In the genomic region with DNA sequence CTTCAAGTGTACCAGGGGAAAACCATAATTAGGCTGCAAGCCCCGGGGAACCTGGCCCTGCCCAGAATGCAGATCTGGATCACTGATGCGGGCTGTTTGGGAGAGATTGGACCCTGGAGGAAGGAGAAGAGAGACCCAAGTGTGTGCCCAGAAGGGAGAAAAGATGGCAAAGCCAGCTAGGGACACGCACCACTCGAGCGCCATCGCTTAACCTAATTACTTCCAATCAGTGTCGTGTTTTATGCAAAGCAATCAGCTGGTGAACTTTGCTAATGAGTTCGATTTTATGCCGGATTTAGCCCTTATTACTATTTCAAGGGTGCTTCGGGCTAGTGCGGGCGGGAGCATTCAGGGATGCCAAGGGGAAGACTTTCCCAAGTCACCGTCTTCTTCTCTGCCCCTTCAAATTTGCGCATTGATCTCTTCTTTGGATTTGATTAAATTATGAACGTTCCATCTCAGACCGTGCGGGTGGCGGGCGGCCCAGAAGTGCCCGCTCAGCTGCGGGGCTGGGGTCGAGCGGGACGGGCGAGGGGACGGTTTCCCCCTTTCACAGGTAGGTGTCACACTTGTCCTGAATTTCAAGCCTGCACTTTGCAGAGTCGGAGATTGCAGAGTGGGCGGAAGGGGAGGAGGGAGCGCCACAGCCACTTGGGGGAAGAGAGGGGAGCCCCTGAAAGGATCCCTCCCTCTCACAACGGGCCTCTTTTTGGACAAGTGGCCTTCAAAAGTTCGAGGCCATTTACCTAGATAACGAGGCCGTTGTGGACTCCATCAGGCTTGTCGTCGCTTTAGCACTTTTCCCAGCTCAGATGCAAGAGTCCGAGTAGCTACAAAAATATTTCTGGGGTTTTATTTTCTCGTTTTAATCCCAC, we compare ENCODE assay signal across 11 cellular contexts. TPM values are rescaled to one million over a fixed set of nuclear protein-coding genes. Genes with fewer than 3 reads are reported as not detected.
DNase-seq lines count a peak whose midpoint lies in the region; ATAC-seq and TF ChIP-seq lines count a peak whose summit lies in the region.
"Had no signal": no experiment of that assay in that cellular context is flagged by ENCODE, and none has a peak within 500 bp of the region (broad histone marks: within the 10 kb centered on the region; RNA-seq: fewer than 3 reads in every experiment).

No MANE protein-coding gene starts in this region.

- peaks cover 26% of the 10 kb centered on the region for H3K4me1 Mint-ChIP-seq in activated CD4-positive, alpha-beta T cell treated with anti-CD3 and anti-CD28 coated beads for 36 hours
- peaks cover 5% of the 10 kb centered on the region for H3K4me1 Mint-ChIP-seq in activated T-helper 17 cell treated with anti-CD3 and anti-CD28 coated beads, Interleukin-2, amount 50 U/mL, for 72 hours

- no peak for ATAC-seq in activated CD4-positive, alpha-beta T cell treated with anti-CD3 and anti-CD28 coated beads for 36 hours
- ATAC-seq in psoas muscle (peak in 2 of 4 donors; percentile 15 to 28), GM21717 (IDR thresholded peaks at IDR 0.05; ENCODE audit: unreplicated experiment) (no peak)
- ATAC-seq in activated T-helper 17 cell treated with anti-CD3 and anti-CD28 coated beads, Interleukin-2, amount 50 U/mL, for 72 hours (replicated peaks), result no peak

- no peaks in the 10 kb centered on the region for H3K9me3 ChIP-seq in psoas muscle
- H3K9me3 ChIP-seq: uterus had no signal

- H3K36me3 ChIP-seq in psoas muscle (ENCODE audit: insufficient read depth in 1 of 2, low read depth in 1 of 2), result no peaks in the 10 kb centered on the region
- H3K36me3 ChIP-seq: uterus had no signal

- no peak for TF ChIP-seq CTCF in fibroblast of the aortic adventitia (IDR thresholded peaks at IDR 0.05; ENCODE audit: insufficient read depth, low read length)
- peak; percentile 36 for TF ChIP-seq CTCF in psoas muscle (IDR thresholded peaks at IDR 0.05)

- H3K27ac Mint-ChIP-seq in activated CD4-positive, alpha-beta T cell treated with anti-CD3 and anti-CD28 coated beads for 36 hours, result no peak overlapping the region
- no peak overlapping the region for H3K27ac Mint-ChIP-seq in activated T-helper 17 cell treated with anti-CD3 and anti-CD28 coated beads, Interleukin-2, amount 50 U/mL, for 72 hours
- H3K27ac Mint-ChIP-seq: activated naive CD8-positive, alpha-beta T cell had no signal

- peaks cover 0 to 37% (median 3%) of the 10 kb centered on the region in 3 donors for H3K27me3 ChIP-seq in psoas muscle (ENCODE audit: insufficient read depth in 3 of 3, low read length in 2 of 3)

- POLR2A ChIA-PET in activated CD4-positive, alpha-beta T cell treated with anti-CD3 and anti-CD28 coated beads for 36 hours (lab: Charles Lee), result no interaction called here

- intact Hi-C loops in activated CD4-positive, alpha-beta T cell treated with anti-CD3 and anti-CD28 coated beads for 36 hours (cut with DNase I, micrococcal nuclease), result loop anchor here in 1 of 2 experiments (1.0 to 10.0 kb wide), 6 partner anchors 324 to 1387 kb away; no protein-coding TSS in a partner anchor
- intact Hi-C loops in psoas muscle (cut with DNase I), result loop anchor here (5.0 to 10.0 kb wide), 6 partner anchors 323 to 1160 kb away; partner anchors contain the start of gene IRX3 (in 1 of the 2)

- H3K27me3 Mint-ChIP-seq in activated CD4-positive, alpha-beta T cell treated with anti-CD3 and anti-CD28 coated beads for 36 hours, result peaks cover 70% of the 10 kb centered on the region
- H3K27me3 Mint-ChIP-seq in activated T-helper 17 cell treated with anti-CD3 and anti-CD28 coated beads, Interleukin-2, amount 50 U/mL, for 72 hours, result peaks cover 51% of the 10 kb centered on the region

- CTCF ChIA-PET in activated CD4-positive, alpha-beta T cell treated with anti-CD3 and anti-CD28 coated beads for 36 hours (lab: Charles Lee), result interaction anchor here (1.2 kb wide), 1 partner anchor 10 kb away, joined by 3 read pairs; no protein-coding TSS in a partner anchor

- peak overlapping the region; percentile 3 for H3K4me3 ChIP-seq in fibroblast of the aortic adventitia (ENCODE audit: low read depth, low read length)
- H3K4me3 ChIP-seq in psoas muscle, result peak overlapping the region; percentile 89
- H3K4me3 ChIP-seq: uterus had no signal

- H3K9me3 Mint-ChIP-seq in activated CD4-positive, alpha-beta T cell treated with anti-CD3 and anti-CD28 coated beads for 36 hours (ENCODE audit: low read depth), result no peaks in the 10 kb centered on the region
- H3K9me3 Mint-ChIP-seq in activated T-helper 17 cell treated with anti-CD3 and anti-CD28 coated beads, Interleukin-2, amount 50 U/mL, for 72 hours, result no peaks in the 10 kb centered on the region

- peaks cover 9% of the 10 kb centered on the region for H3K4me1 ChIP-seq in psoas muscle
- H3K4me1 ChIP-seq: uterus had no signal

- peak overlapping the region; percentile 97 for H3K27ac ChIP-seq in psoas muscle
- H3K27ac ChIP-seq: uterus had no signal

- 18 to 46% (median 35%) methylated on average over 37 of the region's 37 CpGs for WGBS in psoas muscle, 3 donors

- H3K36me3 Mint-ChIP-seq in activated CD4-positive, alpha-beta T cell treated with anti-CD3 and anti-CD28 coated beads for 36 hours (ENCODE audit: low read depth), result peaks cover 2% of the 10 kb centered on the region
- H3K36me3 Mint-ChIP-seq in activated T-helper 17 cell treated with anti-CD3 and anti-CD28 coated beads, Interleukin-2, amount 50 U/mL, for 72 hours (ENCODE audit: low read depth), result peaks cover 25% of the 10 kb centered on the region
- H3K36me3 Mint-ChIP-seq: activated naive CD8-positive, alpha-beta T cell had no signal

- DNase-seq in activated CD4-positive, alpha-beta T cell treated with anti-CD3 and anti-CD28 coated beads for 36 hours, result peak; percentile 30
- DNase-seq in activated CD4-positive, alpha-beta T cell treated with anti-CD3 and anti-CD28 coated beads, Interleukin-2, amount 50 U/mL, for 1 hour, result no peak
- DNase-seq in NCI-H82 treated with DMSO at 0.1 percent for 48 hours (lab: John Stamatoyannopoulos, UW; ENCODE audit: unreplicated experiment) (peak; percentile 35), fibroblast of the aortic adventitia (ENCODE audit: low read depth) (peak; percentile 10), psoas muscle (peak in 1 of 2 donors; percentile 53), activated gamma-delta T cell treated with Interleukin-2 at 50 U/mL for 16 hours (no peak)
- DNase-seq: stimulated activated CD4-positive, alpha-beta T cell treated with anti-CD3 and anti-CD28 coated beads, Interleukin-2, amount 100 ng/mL, for 24 hours; uterus had no signal

- H3K4me3 Mint-ChIP-seq in activated CD4-positive, alpha-beta T cell treated with anti-CD3 and anti-CD28 coated beads for 36 hours, result no peak overlapping the region
- H3K4me3 Mint-ChIP-seq in activated T-helper 17 cell treated with anti-CD3 and anti-CD28 coated beads, Interleukin-2, amount 50 U/mL, for 72 hours, result no peak overlapping the region
- H3K4me3 Mint-ChIP-seq: activated naive CD8-positive, alpha-beta T cell had no signal

RNA-seq across cellular contexts. Expression of gene IRX5, which starts 4.1 kb away (rescaled TPM):
- not detected for total RNA-seq in activated CD4-positive, alpha-beta T cell treated with anti-CD3 and anti-CD28 coated beads for 36 hours
- total RNA-seq in fibroblast of the aortic adventitia (ENCODE audit: low replicate concordance) (0.27 and 2.5 TPM in 2 replicates), psoas muscle (1 to 10 TPM in 3 of 4 donors, under 1 TPM in 1; 0.56 to 6.8 (median 3.7) TPM)
- polyA plus RNA-seq in psoas muscle, result 10 to 100 TPM in 2 of 3 donors, 1 to 10 TPM in 1; 1.0 to 13.0 (median 11.5) TPM
- total RNA-seq in activated T-helper 17 cell treated with anti-CD3 and anti-CD28 coated beads, Interleukin-2, amount 50 U/mL, for 72 hours, result under 1 TPM in 1 of 2 donors, not detected in 1; 0.13 TPM

Comparison
In these comparisons a context has a peak if more than half of its experiments do, and no peak if none do; other contexts are left out.
1. DNase-seq: peak in activated CD4-positive, alpha-beta T cell treated with anti-CD3 and anti-CD28 coated beads for 36 hours (single experiment), NCI-H82 treated with DMSO at 0.1 percent for 48 hours (single experiment) and fibroblast of the aortic adventitia (single experiment); none in activated CD4-positive, alpha-beta T cell treated with anti-CD3 and anti-CD28 coated beads, Interleukin-2, amount 50 U/mL, for 1 hour (single experiment) and activated gamma-delta T cell treated with Interleukin-2 at 50 U/mL for 16 hours (single experiment).